Comparison of ENCODE assay signal across 20 cellular contexts in genomic region chr20:36210561-36210960, GRCh38. TPM values are rescaled to one million over a fixed set of nuclear protein-coding genes. Genes with fewer than 3 reads are reported as not detected.
DNase-seq lines count a peak whose midpoint lies in the region; ATAC-seq, FAIRE-seq and TF ChIP-seq lines count a peak whose summit lies in the region.
"Had no signal": no experiment of that assay in that cellular context is flagged by ENCODE, and none has a peak within 500 bp of the region (broad histone marks: within the 10 kb centered on the region; RNA-seq: fewer than 3 reads in every experiment).

No MANE protein-coding gene starts in this region.

- H3K9me3 Mint-ChIP-seq in HFFc6: no peaks in the 10 kb centered on the region
- H3K9me3 Mint-ChIP-seq in activated T-cell treated with anti-CD3 and anti-CD28 coated beads, Interleukin-2, amount 50 U/mL, for 4 hours: no peaks in the 10 kb centered on the region
- H3K9me3 Mint-ChIP-seq: activated B cell treated with CpG ODN at 0.5 μM for 24 hours; naive thymus-derived CD4-positive, alpha-beta T cell; stimulated activated effector memory CD8-positive, alpha-beta T cell treated with anti-CD3 and anti-CD28 coated beads, Interleukin-12 subunit alpha, Interleukin-12 subunit beta, amount 100 ng/mL, for 72 hours had no signal

- no peaks in the 10 kb centered on the region for H3K79me2 ChIP-seq in DND-41 (ENCODE audit: insufficient read depth, low read length)
- H3K79me2 ChIP-seq in GM12878 (ENCODE audit: control insufficient read depth, insufficient read depth, low read length): no peaks in the 10 kb centered on the region

- intact Hi-C loops in GM12878 (cut with micrococcal nuclease; ENCODE audit: unreplicated experiment): no loop called here
- intact Hi-C loops in vagina (cut with DNase I): no loop called here

- H3K9me3 ChIP-seq in DND-41 (ENCODE audit: insufficient read depth, low read length, severe bottlenecking) (no peaks in the 10 kb centered on the region), GM12878 (replicated peaks; ENCODE audit: control insufficient read depth, insufficient read depth, low read length) (no peaks in the 10 kb centered on the region), vagina (no peaks in the 10 kb centered on the region)
- H3K9me3 ChIP-seq: adrenal gland, psoas muscle had no signal

- H3K27ac ChIP-seq in DND-41 (ENCODE audit: low read length) (no peak overlapping the region), GM12878 (ENCODE audit: control insufficient read depth, insufficient read depth) (no peak overlapping the region), vagina (no peak overlapping the region)
- H3K27ac ChIP-seq: adrenal gland, HL-60, KMS-11, psoas muscle, RWPE1 had no signal

- no peaks in the 10 kb centered on the region; the same call in 1 of the 2 replicates for H4K20me1 ChIP-seq in DND-41 (ENCODE audit: insufficient read depth, low read length)
- H4K20me1 ChIP-seq in GM12878 (ENCODE audit: control insufficient read depth, insufficient read depth): no peaks in the 10 kb centered on the region

- TF ChIP-seq POLR2A in GM12878 (IDR thresholded peaks at IDR 0.05; ENCODE audit: low read depth, low read length) (no peak), vagina (IDR thresholded peaks at IDR 0.05) (no peak), GM12892 (IDR thresholded peaks at IDR 0.05; ENCODE audit: low read depth, low read length) (no peak)

- H3K27me3 Mint-ChIP-seq in HFFc6 (ENCODE audit: insufficient read depth): peaks cover 2% of the 10 kb centered on the region
- peaks cover 2% of the 10 kb centered on the region for H3K27me3 Mint-ChIP-seq in activated T-cell treated with anti-CD3 and anti-CD28 coated beads, Interleukin-2, amount 50 U/mL, for 4 hours (ENCODE audit: low read depth)

- H3K27me3 ChIP-seq in DND-41 (ENCODE audit: insufficient read depth, low read length, poor library complexity) (peaks cover 23% of the 10 kb centered on the region), GM12878 (replicated peaks in 1 of 2; ENCODE audit: control insufficient read depth in 2 of 2, insufficient read depth in 2 of 2, low read length in 1 of 2) (peaks cover 0 to 2% of the 10 kb centered on the region in 2 experiments; a peak in 1 of 4 replicates), vagina (no peaks in the 10 kb centered on the region)
- H3K27me3 ChIP-seq: adrenal gland had no signal

- H3K36me3 ChIP-seq in DND-41 (ENCODE audit: insufficient read depth, low read length) (no peaks in the 10 kb centered on the region), GM12878 (ENCODE audit: control insufficient read depth in 2 of 2, insufficient read depth in 2 of 2, low read length in 1 of 2) (no peaks in the 10 kb centered on the region), vagina (peaks cover 0 to 57% of the 10 kb centered on the region in 2 donors)

- FAIRE-seq in GM12878 (lab: Jason Lieb, UNC) (no peak), GM12892 (lab: Jason Lieb, UNC) (no peak)
- FAIRE-seq: frontal cortex had no signal

- SMC1A ChIA-PET in GM12878 (lab: Charles Lee; ENCODE audit: uncharacterized antibody, unreplicated experiment): interaction anchor here (0.7 to 1.4 kb wide), 2 partner anchors 8 to 262 kb away, joined by 3 to 6 read pairs; no protein-coding TSS in a partner anchor

- DNase-seq in DND-41 (no peak), HFFc6 (no peak), GM12878 (ENCODE audit: low read depth, low spot score) (no peak), left kidney (ENCODE audit: low read depth, low spot score) (peak; percentile 90), vagina (ENCODE audit: extremely low spot score in 2 of 2) (no peak), GM12892 (ENCODE audit: insufficient read length) (no peak)
- no peak for DNase-seq in activated T-cell treated with anti-CD3 and anti-CD28 coated beads, Interleukin-2, amount 50 U/mL, for 4 hours
- DNase-seq: activated B cell treated with CpG ODN at 0.5 μM for 24 hours; adrenal gland; AML-193; naive thymus-derived CD4-positive, alpha-beta T cell; NCI-H2171 treated with DMSO at 0.1 percent for 48 hours; psoas muscle; stimulated activated CD4-positive, alpha-beta T cell treated with anti-CD3 and anti-CD28 coated beads, Interleukin-12 subunit alpha, Interleukin-12 subunit beta, amount 100 ng/mL, for 4 hours had no signal

- H3K9ac ChIP-seq in DND-41 (ENCODE audit: low read depth, low read length) (no peak overlapping the region), GM12878 (ENCODE audit: control insufficient read depth, insufficient read depth, low read length) (no peak overlapping the region)
- H3K9ac ChIP-seq: KMS-11 had no signal

- peaks cover 4% of the 10 kb centered on the region; the same call in 1 of the 2 replicates for H3K36me3 Mint-ChIP-seq in HFFc6 (ENCODE audit: low read depth)
- H3K36me3 Mint-ChIP-seq in activated T-cell treated with anti-CD3 and anti-CD28 coated beads, Interleukin-2, amount 50 U/mL, for 4 hours (ENCODE audit: insufficient read depth): no peaks in the 10 kb centered on the region
- H3K36me3 Mint-ChIP-seq: naive thymus-derived CD4-positive, alpha-beta T cell; stimulated activated effector memory CD8-positive, alpha-beta T cell treated with anti-CD3 and anti-CD28 coated beads, Interleukin-12 subunit alpha, Interleukin-12 subunit beta, amount 100 ng/mL, for 72 hours had no signal

- TF ChIP-seq CTCF in DND-41 (IDR thresholded peaks at IDR 0.05; ENCODE audit: borderline replicate concordance, extremely low read depth, low read length, poor library complexity, severe bottlenecking): peak; percentile 23
- TF ChIP-seq CTCF in HFFc6 (IDR thresholded peaks at IDR 0.05): peak; percentile 22; the same call in 1 of the 2 replicates
- peak in 1 of 3 experiments; percentile 13; a peak in 1 of 6 replicates for TF ChIP-seq CTCF in GM12878 (IDR thresholded peaks at IDR 0.05 in 2 of 3, conservative IDR thresholded peaks at IDR 0.05 in 1 of 3; ENCODE audit: control insufficient read depth in 2 of 3, extremely low read depth in 1 of 3, insufficient read depth in 1 of 3, low read depth in 3 of 3, low read length in 3 of 3)
- TF ChIP-seq CTCF in vagina (IDR thresholded peaks at IDR 0.05): no peak

- in situ Hi-C loops in GM12878 (cut with MboI): no loop called here

- TF ChIP-seq RAD21 in GM12878 (IDR thresholded peaks at IDR 0.05; ENCODE audit: insufficient read depth, low read depth, low read length): no peak

- RAD21 ChIA-PET in GM12878 (lab: Charles Lee; ENCODE audit: unreplicated experiment): interaction anchor here (1.0 kb wide), 1 partner anchor 11 kb away, joined by 3 read pairs; no protein-coding TSS in a partner anchor

- no peaks in the 10 kb centered on the region for H3K4me1 Mint-ChIP-seq in HFFc6 (ENCODE audit: low read depth)
- H3K4me1 Mint-ChIP-seq in activated T-cell treated with anti-CD3 and anti-CD28 coated beads, Interleukin-2, amount 50 U/mL, for 4 hours (ENCODE audit: low read depth): no peaks in the 10 kb centered on the region
- H3K4me1 Mint-ChIP-seq: activated B cell treated with CpG ODN at 0.5 μM for 24 hours; naive thymus-derived CD4-positive, alpha-beta T cell; stimulated activated effector memory CD8-positive, alpha-beta T cell treated with anti-CD3 and anti-CD28 coated beads, Interleukin-12 subunit alpha, Interleukin-12 subunit beta, amount 100 ng/mL, for 72 hours had no signal

- CTCF ChIA-PET in GM12878 (lab: Yijun Ruan, JAX): interaction anchor here (0.8 to 3.8 kb wide), 9 partner anchors 8 to 713 kb away, joined by 3 to 21 read pairs (median 3); no protein-coding TSS in a partner anchor

- no TSS peak for BruUV-seq in GM12878 (replicated peaks; lab: Mats Ljungman, UMichigan)

- H2AFZ ChIP-seq in DND-41 (ENCODE audit: low read depth, low read length) (no peak overlapping the region), GM12878 (ENCODE audit: control insufficient read depth, low read depth, low read length) (no peak overlapping the region)

- WGBS in GM12878 (ENCODE audit: insufficient coverage, insufficient replicate concordance, low lambda C conversion rate, missing lambda C conversion rate): 19% methylated on average over 3 of the region's 3 CpGs

- H3K4me2 ChIP-seq in DND-41 (ENCODE audit: insufficient read depth, low read length) (no peak overlapping the region), GM12878 (ENCODE audit: control insufficient read depth, insufficient read depth) (no peak overlapping the region)
- H3K4me2 ChIP-seq: KMS-11 had no signal

- TF ChIP-seq EP300 in GM12878 (IDR thresholded peaks at IDR 0.05; ENCODE audit: borderline replicate concordance in 1 of 2, control insufficient read depth in 1 of 2, low read depth in 2 of 2, low read length in 2 of 2): no peak

- H3K4me1 ChIP-seq in DND-41 (ENCODE audit: insufficient read depth, low read length) (no peaks in the 10 kb centered on the region), GM12878 (ENCODE audit: control insufficient read depth, insufficient read depth, low read length) (no peaks in the 10 kb centered on the region), vagina (no peaks in the 10 kb centered on the region)
- H3K4me1 ChIP-seq: adrenal gland, psoas muscle had no signal

- no peak for ATAC-seq in DND-41 (ENCODE audit: insufficient read depth, low read depth)
- ATAC-seq in GM12878: peak; percentile 33; the same call in 1 of the 3 replicates
- no peak for ATAC-seq in activated T-cell treated with anti-CD3 and anti-CD28 coated beads, Interleukin-2, amount 50 U/mL, for 4 hours
- no peak for ATAC-seq in GM18520 (IDR thresholded peaks at IDR 0.05; ENCODE audit: unreplicated experiment)
- ATAC-seq: naive thymus-derived CD4-positive, alpha-beta T cell; psoas muscle; stimulated activated effector memory CD8-positive, alpha-beta T cell treated with anti-CD3 and anti-CD28 coated beads, Interleukin-12 subunit alpha, Interleukin-12 subunit beta, amount 100 ng/mL, for 72 hours had no signal

- POLR2A ChIA-PET in GM12878 (lab: Charles Lee): no interaction called here

- no peak overlapping the region for H3K4me3 Mint-ChIP-seq in HFFc6
- H3K4me3 Mint-ChIP-seq in activated T-cell treated with anti-CD3 and anti-CD28 coated beads, Interleukin-2, amount 50 U/mL, for 4 hours: no peak overlapping the region
- H3K4me3 Mint-ChIP-seq: activated B cell treated with CpG ODN at 0.5 μM for 24 hours; naive thymus-derived CD4-positive, alpha-beta T cell; stimulated activated effector memory CD8-positive, alpha-beta T cell treated with anti-CD3 and anti-CD28 coated beads, Interleukin-12 subunit alpha, Interleukin-12 subunit beta, amount 100 ng/mL, for 72 hours had no signal

- H3K27ac Mint-ChIP-seq in HFFc6: no peak overlapping the region
- H3K27ac Mint-ChIP-seq: activated B cell treated with CpG ODN at 0.5 μM for 24 hours; stimulated activated effector memory CD8-positive, alpha-beta T cell treated with anti-CD3 and anti-CD28 coated beads, Interleukin-12 subunit alpha, Interleukin-12 subunit beta, amount 100 ng/mL, for 72 hours had no signal

- H3K4me3 ChIP-seq in DND-41 (ENCODE audit: low read depth in 1 of 2, low read length in 2 of 2): no peak overlapping the region
- H3K4me3 ChIP-seq in GM12878: no peak overlapping the region
- no peak overlapping the region for H3K4me3 ChIP-seq in vagina
- H3K4me3 ChIP-seq: adrenal gland, psoas muscle had no signal

RNA-seq across cellular contexts. Expression of gene AAR2, which starts 25.7 kb away (rescaled TPM):
- total RNA-seq in HFFc6 (2021; fragmentation: NEBNext Ultra II Directional; extraction: Animal tissue kit (Norgen Biotek cat#: 25700)): 10 to 100 TPM; 20.4 to 25.9 (median 23.7) TPM
- total RNA-seq in GM12878 (2013; cell fraction: nucleolus; rRNA removed): 20.3 and 21.6 TPM in 2 replicates
- total RNA-seq in GM12878 (2014; rRNA removed) (34.8 and 36.9 TPM in 2 replicates), GM12878 (2014; rRNA removed; fragmentation: Illumina TruSeq; extraction: Trizol) (19.0 and 20.3 TPM in 2 replicates), GM12878 (2021) (23.6 and 25.7 TPM in 2 replicates), vagina (23.8 TPM)
- 14.1 TPM for polyA plus RNA-seq in GM12878 (2011; ENCODE audit: low read depth)
- polyA plus RNA-seq in GM12878 (2011; rRNA removed) (17.9 and 29.9 TPM in 2 replicates), GM12878 (2014; fragmentation: Illumina TruSeq; extraction: Trizol) (17.0 and 32.7 TPM in 2 replicates), GM12878 (2014; fragmentation: Nextera tagmentation; extraction: Ambion mirVana) (1 to 10 TPM; 6.5 to 8.7 TPM), GM12878 (2014; rRNA removed) (30.8 and 31.0 TPM in 2 replicates), GM12878 (2016; fragmentation: Nextera tagmentation; extraction: Ambion mirVana) (10 to 100 TPM; 34.1 to 41.7 TPM)
- polyA plus RNA-seq in GM12878 (2011; cell fraction: cytosol; rRNA removed): 34.6 and 40.5 TPM in 2 replicates
- polyA plus RNA-seq in GM12878 (2011; cell fraction: nucleus; rRNA removed): 26.1 and 28.0 TPM in 2 replicates
- 16.6 and 20.3 TPM in 2 replicates for polyA plus RNA-seq in GM12878 (2012)
- polyA minus RNA-seq in GM12878 (2011; rRNA and poly(A)+ RNA removed): 28.7 and 52.6 TPM in 2 replicates
- polyA minus RNA-seq in GM12878 (2011; cell fraction: cytosol; rRNA and poly(A)+ RNA removed): 9.3 and 11.1 TPM in 2 replicates
- 13.2 and 22.1 TPM in 2 replicates for polyA minus RNA-seq in GM12878 (2011; cell fraction: nucleus; rRNA and poly(A)+ RNA removed)
- total RNA-seq in activated T-cell treated with anti-CD3 and anti-CD28 coated beads, Interleukin-2, amount 50 U/mL, for 4 hours: 10 to 100 TPM; 43.8 to 47.8 (median 45.6) TPM
- polyA plus RNA-seq in GM12892 (2012; ENCODE audit: missing spikeins): 16.2 TPM

RNA-seq across cellular contexts. Expression of gene EPB41L1, which starts 56.0 kb away (rescaled TPM):
- 10 to 100 TPM; 41.9 to 51.0 (median 43.4) TPM for total RNA-seq in HFFc6 (2021; fragmentation: NEBNext Ultra II Directional; extraction: Animal tissue kit (Norgen Biotek cat#: 25700))
- 0.95 and 2.5 TPM in 2 replicates for total RNA-seq in GM12878 (2013; cell fraction: nucleolus; rRNA removed)
- total RNA-seq in GM12878 (2014; rRNA removed) (0.11 and 0.82 TPM in 2 replicates), GM12878 (2014; rRNA removed; fragmentation: Illumina TruSeq; extraction: Trizol) (0.28 and 0.36 TPM in 2 replicates), GM12878 (2021) (0.36 and 0.40 TPM in 2 replicates), vagina (54.8 TPM)
- 0.25 TPM for polyA plus RNA-seq in GM12878 (2011; ENCODE audit: low read depth)
- polyA plus RNA-seq in GM12878 (2011; rRNA removed) (1.8 and 3.2 TPM in 2 replicates), GM12878 (2014; fragmentation: Illumina TruSeq; extraction: Trizol) (0.40 and 0.41 TPM in 2 replicates), GM12878 (2014; fragmentation: Nextera tagmentation; extraction: Ambion mirVana) (under 1 TPM; 0.08 to 0.16 TPM), GM12878 (2014; rRNA removed) (0.45 and 0.56 TPM in 2 replicates), GM12878 (2016; fragmentation: Nextera tagmentation; extraction: Ambion mirVana) (under 1 TPM; 0.24 to 0.27 TPM)
- 2.9 and 3.2 TPM in 2 replicates for polyA plus RNA-seq in GM12878 (2011; cell fraction: cytosol; rRNA removed)
- 2.8 and 2.9 TPM in 2 replicates for polyA plus RNA-seq in GM12878 (2011; cell fraction: nucleus; rRNA removed)
- polyA plus RNA-seq in GM12878 (2012): 0.22 and 0.44 TPM in 2 replicates
- 2.0 and 4.0 TPM in 2 replicates for polyA minus RNA-seq in GM12878 (2011; rRNA and poly(A)+ RNA removed)
- polyA minus RNA-seq in GM12878 (2011; cell fraction: cytosol; rRNA and poly(A)+ RNA removed): 1.5 and 1.7 TPM in 2 replicates
- polyA minus RNA-seq in GM12878 (2011; cell fraction: nucleus; rRNA and poly(A)+ RNA removed): 0.73 and 1.1 TPM in 2 replicates
- total RNA-seq in activated T-cell treated with anti-CD3 and anti-CD28 coated beads, Interleukin-2, amount 50 U/mL, for 4 hours: under 1 TPM; 0.22 to 0.50 (median 0.33) TPM
- 0.70 TPM for polyA plus RNA-seq in GM12892 (2012; ENCODE audit: missing spikeins)

Comparison
In these comparisons a context has a peak if more than half of its experiments do, and no peak if none do; other contexts are left out.
1. CTCF ChIP-seq: peak in DND-41 (single experiment) and HFFc6 (single experiment); none in vagina (0 of 3).
2. RNA of gene EPB41L1, which starts 56.0 kb away (total RNA-seq): 54.8 TPM in vagina (single experiment) and 41.9 to 51.0 TPM in HFFc6; 0.11 to 2.5 TPM in GM12878 and 0.22 to 0.50 TPM in activated T-cell treated with anti-CD3 and anti-CD28 coated beads, Interleukin-2, amount 50 U/mL, for 4 hours; every median in the first group is over 10 times any median in the second.